ENCODE assay signal across 16 cellular contexts in the genomic region with DNA sequence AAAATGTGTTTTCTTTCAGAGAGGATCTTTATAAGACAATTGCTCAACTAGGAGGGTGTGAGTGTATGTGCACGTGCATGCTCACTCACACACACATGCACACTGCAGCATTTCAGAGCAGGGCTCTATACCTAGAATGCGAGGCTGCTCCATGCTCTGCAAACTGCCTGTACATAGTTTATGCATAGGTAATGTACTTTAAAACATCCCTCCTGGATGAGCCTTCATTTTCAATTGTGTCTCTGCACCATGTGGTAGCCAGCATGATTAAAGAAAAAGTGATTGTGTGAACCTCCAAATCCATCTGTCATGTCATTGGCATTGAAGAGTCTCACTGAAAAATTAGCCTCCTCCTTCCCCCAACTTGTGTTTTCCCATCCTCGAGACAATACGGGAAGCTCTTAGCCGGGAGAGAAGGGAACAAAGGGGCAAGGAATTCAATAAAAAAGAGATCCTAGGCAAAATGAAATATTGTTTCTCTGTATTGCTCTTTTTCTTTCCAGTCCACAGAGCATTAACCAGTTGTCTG.
"Had no signal": no experiment of that assay in that cellular context is flagged by ENCODE, and none has a peak within 500 bp of the region (broad histone marks: within the 10 kb centered on the region; RNA-seq: fewer than 3 reads in every experiment).

No MANE protein-coding gene starts in this region.

- H3K9me3 ChIP-seq: breast epithelium, esophagus squamous epithelium, tibial artery had no signal

- H3K36me3 ChIP-seq: breast epithelium, esophagus squamous epithelium, heart right ventricle, left ventricle myocardium inferior, tibial artery had no signal

- H3K79me2 ChIP-seq: parathyroid adenoma had no signal

- H3K36me3 Mint-ChIP-seq: activated naive CD4-positive, alpha-beta T cell treated with anti-CD3 and anti-CD28 coated beads, Interleukin-2, amount 50 U/mL, for 72 hours; memory B cell had no signal

- H3K4me3 Mint-ChIP-seq: memory B cell; nephron progenitor cell; T-helper 2 cell treated with Interferon-gamma antibody and Interleukin-4, amounts not matched to agents 5 μg/mL and 100 μg/mL, for 36 hours had no signal

- ATAC-seq: activated CD4-positive, CD25-positive, alpha-beta regulatory T cell treated with anti-CD3 and anti-CD28 coated beads, Interleukin-2, amount 50 U/mL, for 24 hours; activated naive CD4-positive, alpha-beta T cell treated with anti-CD3 and anti-CD28 coated beads, Interleukin-2, amount 50 U/mL, for 72 hours; heart right ventricle had no signal

- DNase-seq: amniotic stem cell, esophagus squamous epithelium, foreskin fibroblast, heart right ventricle, islet precursor cell, left ventricle myocardium inferior, nephron progenitor cell, SW 1271, tibial artery had no signal

- H3K9me3 Mint-ChIP-seq: activated naive CD4-positive, alpha-beta T cell treated with anti-CD3 and anti-CD28 coated beads, Interleukin-2, amount 50 U/mL, for 72 hours; memory B cell; nephron progenitor cell; T-helper 2 cell treated with Interferon-gamma antibody and Interleukin-4, amounts not matched to agents 5 μg/mL and 100 μg/mL, for 36 hours had no signal

- H3K4me1 Mint-ChIP-seq: memory B cell had no signal

- H3K27me3 ChIP-seq: breast epithelium had no signal

- H2AFZ ChIP-seq: parathyroid adenoma had no signal

- H3K27ac ChIP-seq: breast epithelium, esophagus squamous epithelium, heart right ventricle, left ventricle myocardium inferior, parathyroid adenoma, tibial artery had no signal

- H3K27ac Mint-ChIP-seq: activated naive CD4-positive, alpha-beta T cell treated with anti-CD3 and anti-CD28 coated beads, Interleukin-2, amount 50 U/mL, for 72 hours; memory B cell; T-helper 2 cell treated with Interferon-gamma antibody and Interleukin-4, amounts not matched to agents 5 μg/mL and 100 μg/mL, for 36 hours had no signal

- H3K4me2 ChIP-seq: smooth muscle cell had no signal

- H3K9ac ChIP-seq: parathyroid adenoma had no signal

- H3K4me3 ChIP-seq: breast epithelium, esophagus squamous epithelium, heart right ventricle, left ventricle myocardium inferior, smooth muscle cell, tibial artery had no signal

- H3K4me1 ChIP-seq: breast epithelium, esophagus squamous epithelium, heart right ventricle, left ventricle myocardium inferior, parathyroid adenoma, tibial artery had no signal
